9 cellular contexts compared by ENCODE assay signal in the genomic region with DNA sequence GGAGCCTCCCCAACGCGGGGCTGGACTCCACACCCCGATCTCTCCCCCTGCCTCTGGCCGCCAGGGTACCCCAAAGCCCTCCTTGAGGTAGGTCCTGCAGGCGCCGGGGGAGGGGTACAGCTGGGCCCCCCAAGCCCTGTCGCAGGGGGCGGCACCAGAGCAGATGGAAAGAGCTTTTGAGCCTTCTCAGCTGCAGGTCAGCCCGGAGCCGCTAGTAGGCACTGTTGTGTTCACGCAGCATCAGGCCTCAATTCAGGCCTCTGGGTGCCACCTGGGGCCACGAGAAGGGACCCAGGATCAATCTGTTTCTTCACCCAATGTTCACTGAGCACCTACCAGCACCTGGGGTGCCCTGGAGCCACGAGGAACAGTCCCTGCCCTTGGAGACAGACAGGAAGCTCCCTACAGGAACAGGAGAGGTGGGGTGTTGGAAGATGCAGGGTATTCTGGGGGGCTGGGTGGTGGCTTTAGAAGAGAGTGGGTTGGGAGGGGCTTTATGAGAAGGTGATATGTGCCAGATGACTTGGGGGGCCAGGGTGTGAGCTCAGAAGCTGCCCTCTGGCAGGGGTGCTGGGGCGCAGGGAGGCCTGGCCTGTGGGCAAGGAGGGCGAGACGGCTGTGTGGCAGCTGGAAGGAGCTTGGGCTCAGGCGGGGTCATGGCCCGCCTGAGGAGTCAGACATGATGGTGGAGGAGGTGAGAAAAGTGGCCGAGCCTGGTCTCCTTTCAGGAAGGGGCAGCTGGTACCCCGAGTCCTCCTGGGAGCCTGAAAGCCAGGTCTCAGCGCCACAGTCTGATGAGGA.
A peak's percentile ranks its signal among the peaks of the same experiment; 100 is the strongest.
DNase-seq lines count a peak whose midpoint lies in the region; ATAC-seq and TF ChIP-seq lines count a peak whose summit lies in the region.
"Had no signal": no experiment of that assay in that cellular context is flagged by ENCODE, and none has a peak within 500 bp of the region (broad histone marks: within the 10 kb centered on the region; RNA-seq: fewer than 3 reads in every experiment).

No MANE protein-coding gene starts in this region.

- DNase-seq in GM10248 (ENCODE audit: extremely low spot score) (peak; percentile 79), adrenal gland (no peak), natural killer cell (peak; percentile 32), COR-L47 (lab: John Stamatoyannopoulos, UW) (no peak), aorta (no peak), ecto neural progenitor cell (ENCODE audit: low spot score) (no peak)

- peak overlapping the region; percentile 86 for H2AFZ ChIP-seq in OCI-LY3 (ENCODE audit: low read depth, low read length)

- intact Hi-C loops in adrenal gland (cut with DNase I) (no loop called here), natural killer cell (cut with micrococcal nuclease) (no loop called here), aorta (cut with DNase I) (no loop called here)

- H3K27me3 Mint-ChIP-seq in natural killer cell (ENCODE audit: low read depth in 2 of 2): no peaks in the 10 kb centered on the region

- H3K36me3 Mint-ChIP-seq in natural killer cell: no peaks in the 10 kb centered on the region
- H3K36me3 Mint-ChIP-seq: IgD-negative memory B cell had no signal

- WGBS in adrenal gland, 4 donors: 71 to 86% (median 79%) methylated on average over 12 to 21 of the region's 21 CpGs
- 92 to 96% methylated on average over 21 of the region's 21 CpGs for WGBS in aorta, 2 donors

- no peaks in the 10 kb centered on the region for H3K79me2 ChIP-seq in OCI-LY3 (ENCODE audit: low read length)

- H3K4me3 ChIP-seq in OCI-LY3 (ENCODE audit: low read length): no peak overlapping the region
- no peak overlapping the region for H3K4me3 ChIP-seq in adrenal gland
- no peak overlapping the region for H3K4me3 ChIP-seq in aorta (ENCODE audit: low read length in 2 of 2)

- H3K36me3 ChIP-seq in OCI-LY3 (replicated peaks; ENCODE audit: low read depth, low read length) (no peaks in the 10 kb centered on the region), adrenal gland (replicated peaks in 1 of 2) (no peaks in the 10 kb centered on the region), aorta (ENCODE audit: control insufficient read depth in 1 of 2, insufficient read depth in 2 of 2, low read length in 1 of 2) (no peaks in the 10 kb centered on the region)

- peaks cover 14% of the 10 kb centered on the region; the same call in 1 of the 2 replicates for H3K27me3 ChIP-seq in OCI-LY3 (ENCODE audit: low read depth, low read length)
- H3K27me3 ChIP-seq in adrenal gland: no peaks in the 10 kb centered on the region
- H3K27me3 ChIP-seq in aorta (ENCODE audit: control insufficient read depth in 1 of 2, insufficient read depth in 2 of 2, low read length in 1 of 2): no peaks in the 10 kb centered on the region

- no peak for TF ChIP-seq POLR2A in adrenal gland (IDR thresholded peaks at IDR 0.05)

- H3K4me2 ChIP-seq in OCI-LY3 (ENCODE audit: low read length): no peak overlapping the region

- H3K27ac ChIP-seq in OCI-LY3 (ENCODE audit: low read length): no peak overlapping the region
- H3K27ac ChIP-seq in adrenal gland: peak overlapping the region in 4 of 5 donors; percentile 19 to 84 (median 60)
- no peak overlapping the region for H3K27ac ChIP-seq in aorta (ENCODE audit: low read depth in 1 of 2, low read length in 2 of 2)

- no peaks in the 10 kb centered on the region for H3K4me1 ChIP-seq in OCI-LY3 (ENCODE audit: low read length)
- peaks cover 18 to 22% of the 10 kb centered on the region in 2 donors for H3K4me1 ChIP-seq in adrenal gland (replicated peaks in 1 of 2)
- no peaks in the 10 kb centered on the region for H3K4me1 ChIP-seq in aorta (ENCODE audit: control insufficient read depth in 1 of 2, insufficient read depth in 2 of 2, low read length in 2 of 2)

- ATAC-seq in natural killer cell: peak; percentile 34 to 70 (median 69)
- ATAC-seq in aorta (ENCODE audit: low FRiP score): no peak
- ATAC-seq in GM21576 (IDR thresholded peaks at IDR 0.05; ENCODE audit: unreplicated experiment): no peak

- CTCF ChIA-PET in GM10248 (lab: Yijun Ruan, JAX): interaction anchor here (0.7 to 5.1 kb wide), 19 partner anchors 11 to 228 kb away, joined by 3 to 35 read pairs (median 3); partner anchors contain the start of gene GSE1

- H3K27ac Mint-ChIP-seq in natural killer cell: peak overlapping the region in 1 of 2 donors; percentile 31
- H3K27ac Mint-ChIP-seq: IgD-negative memory B cell had no signal

- no peaks in the 10 kb centered on the region for H4K20me1 ChIP-seq in OCI-LY3 (ENCODE audit: insufficient read depth, low read length)

- H3K4me3 Mint-ChIP-seq in natural killer cell: no peak overlapping the region

- TF ChIP-seq CTCF in GM10248 (IDR thresholded peaks at IDR 0.05; ENCODE audit: control extremely low read depth, extremely low read depth, low read depth, missing control alignments) (peak; percentile 69), OCI-LY3 (IDR thresholded peaks at IDR 0.05; ENCODE audit: low read depth, low read length) (peak; percentile 88), adrenal gland (IDR thresholded peaks at IDR 0.05) (peak in 4 of 6 experiments; percentile 18 to 43 (median 30)), natural killer cell (IDR thresholded peaks at IDR 0.05) (peak; percentile 55)

- no peak overlapping the region for H3K9ac ChIP-seq in OCI-LY3 (ENCODE audit: low read length)

- no peaks in the 10 kb centered on the region for H3K9me3 Mint-ChIP-seq in natural killer cell
- H3K9me3 Mint-ChIP-seq: IgD-negative memory B cell had no signal

- no peaks in the 10 kb centered on the region for H3K9me3 ChIP-seq in OCI-LY3 (ENCODE audit: insufficient read depth, low read length)
- no peaks in the 10 kb centered on the region for H3K9me3 ChIP-seq in adrenal gland (replicated peaks in 1 of 3)
- no peaks in the 10 kb centered on the region for H3K9me3 ChIP-seq in aorta (ENCODE audit: control insufficient read depth, low read length)

- peaks cover 0 to 6% of the 10 kb centered on the region in 2 donors for H3K4me1 Mint-ChIP-seq in natural killer cell

- POLR2A ChIA-PET in GM10248 (lab: Yijun Ruan, JAX): no interaction called here

Comparison
In these comparisons a context has a peak if more than half of its experiments do, and no peak if none do; other contexts are left out.
1. DNase-seq: peak in GM10248 (single experiment) and natural killer cell (single experiment); none in adrenal gland (0 of 7), COR-L47 (single experiment), aorta (0 of 2) and ecto neural progenitor cell (single experiment).
2. CTCF ChIP-seq: peak in every context shown above with its lines; median percentile 88 in OCI-LY3; 69 in GM10248; 55 in natural killer cell; 30 in adrenal gland.
3. H3K27ac ChIP-seq: peak in adrenal gland (4 of 5); none in OCI-LY3 (single experiment) and aorta (0 of 2).
4. ATAC-seq: peak in natural killer cell (3 of 3); none in aorta (single experiment) and GM21576 (single experiment).